In the genomic region with DNA sequence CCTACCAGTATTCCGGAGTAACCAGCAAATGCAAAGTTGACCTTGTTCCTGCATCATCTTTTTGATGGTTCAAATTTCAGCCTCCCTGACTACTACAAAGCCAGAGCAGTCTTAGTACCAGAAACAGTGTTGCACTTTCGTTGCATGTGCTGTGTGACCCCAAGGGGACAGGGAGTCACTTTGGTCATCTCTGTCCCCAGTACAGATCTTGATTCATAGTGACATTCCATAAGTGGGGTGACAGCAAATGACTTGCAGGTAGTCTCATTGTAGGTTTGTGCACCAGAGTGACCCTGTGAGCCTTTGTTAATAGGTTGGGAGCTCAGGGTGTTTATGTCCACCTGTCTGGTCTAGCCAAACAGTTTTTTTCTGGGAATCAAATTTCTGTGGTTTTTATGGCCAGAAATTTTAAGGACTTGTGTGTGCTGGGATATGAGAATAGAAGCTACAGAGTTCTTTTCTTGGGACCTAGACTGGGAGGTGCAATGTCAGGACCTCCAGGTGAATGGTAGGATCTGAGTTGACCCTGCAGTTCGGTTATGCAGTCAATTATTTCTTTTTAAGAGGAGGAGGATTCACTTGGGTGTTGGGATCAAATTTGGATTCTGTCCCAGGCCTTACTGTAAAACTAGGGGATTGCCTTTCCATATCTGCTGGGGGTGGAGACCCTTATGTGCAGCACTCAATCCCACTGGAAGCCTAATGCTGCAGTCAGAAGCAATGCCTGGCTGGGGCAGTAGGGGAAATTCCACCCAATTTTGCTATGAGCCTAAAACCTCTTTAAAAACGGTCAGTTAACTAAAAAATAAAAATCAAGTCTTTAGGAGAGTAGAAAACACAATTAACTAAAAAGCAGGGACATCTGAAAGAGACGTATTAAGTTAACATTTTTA, we compare ENCODE assay signal across 2 cellular contexts.
TF ChIP-seq lines count a peak whose summit lies in the region.

No MANE protein-coding gene starts in this region.

TF ChIP-seq in HepG2, 621 proteins besides CTCF, POLR2A, EP300 and RAD21:
- TF ChIP-seq, protein P1, sequence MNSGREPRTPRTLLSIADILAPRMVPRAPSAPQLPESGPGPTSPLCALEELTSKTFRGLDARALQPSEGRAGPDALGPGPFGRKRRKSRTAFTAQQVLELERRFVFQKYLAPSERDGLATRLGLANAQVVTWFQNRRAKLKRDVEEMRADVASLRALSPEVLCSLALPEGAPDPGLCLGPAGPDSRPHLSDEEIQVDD (CRISPR knock-in tag; IDR thresholded peaks at IDR 0.05; ENCODE audit: borderline replicate concordance), result no peak
- TF ChIP-seq MBD4 (IDR thresholded peaks at IDR 0.05; ENCODE audit: borderline replicate concordance, low read length) (0 out of 2 replicates have a peak, but pooled peaks have one; percentile 7), RBM22 (optimal IDR thresholded peaks at IDR 0.05; ENCODE audit: low read length) (peak; percentile 87), POLR2G (IDR thresholded peaks at IDR 0.05; ENCODE audit: low read depth, low read length) (peak; percentile 5), FOSL1 (CRISPR knock-in tag; IDR thresholded peaks at IDR 0.05; ENCODE audit: borderline replicate concordance) (no peak), ZNF460 (CRISPR knock-in tag; IDR thresholded peaks at IDR 0.05; ENCODE audit: borderline replicate concordance) (no peak)
TF ChIP-seq in HepG2: peak in this region for 3.

TF ChIP-seq in H1, 55 proteins besides CTCF, POLR2A, EP300 and RAD21:
- TF ChIP-seq POLR2AphosphoS5 (IDR thresholded peaks at IDR 0.05; ENCODE audit: low read depth, low read length) (peak; percentile 55; the same call in 1 of the 2 replicates), SP2 (IDR thresholded peaks at IDR 0.05; ENCODE audit: low read length) (no peak)
